37 cellular contexts compared by ENCODE assay signal in the genomic region with DNA sequence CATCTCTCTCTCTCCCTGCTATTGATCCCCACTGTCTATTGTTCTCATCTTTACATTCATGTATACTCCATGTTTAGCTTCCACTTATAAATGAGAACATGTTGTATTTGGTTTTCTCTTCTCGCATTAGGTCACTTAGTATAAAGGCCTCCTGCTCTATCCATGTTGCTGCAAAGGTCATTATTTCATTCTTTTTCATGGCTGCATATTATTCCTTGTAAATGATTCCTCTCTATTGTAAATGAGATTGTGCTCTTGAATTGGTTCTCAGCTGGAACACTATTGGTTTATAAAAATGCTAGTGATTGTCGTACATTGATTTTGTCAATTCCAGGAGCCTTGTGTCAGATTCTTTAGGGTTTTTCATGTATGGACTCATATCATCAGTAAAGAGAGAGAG. TPM values are rescaled to one million over a fixed set of nuclear protein-coding genes. Genes with fewer than 3 reads are reported as not detected.
"Had no signal": no experiment of that assay in that cellular context is flagged by ENCODE, and none has a peak within 500 bp of the region (broad histone marks: within the 10 kb centered on the region; RNA-seq: fewer than 3 reads in every experiment).

No MANE protein-coding gene starts in this region.

- H3K27ac ChIP-seq: body of pancreas, brain microvascular endothelial cell, breast epithelium, VCaP had no signal

- ATAC-seq: activated CD8-positive, alpha-beta T cell treated with anti-CD3 and anti-CD28 coated beads for 36 hours; activated naive CD8-positive, alpha-beta T cell treated with anti-CD3 and anti-CD28 coated beads, Interleukin-2, amount 50 U/mL, for 24 hours; activated T-cell treated with anti-CD3 and anti-CD28 coated beads, Interleukin-2, amount 50 U/mL, for 4 hours; activated T-cell treated with anti-CD3 and anti-CD28 coated beads, Interleukin-2, amount 50 U/mL, for 72 hours; body of pancreas had no signal

- FAIRE-seq: astrocyte, colon, TTC549 had no signal

- H3K36me3 ChIP-seq: brain microvascular endothelial cell, breast epithelium had no signal

- DNase-seq: activated B cell treated with CpG ODN at 0.5 μM for 24 hours; activated CD4-positive, alpha-beta memory T cell treated with anti-CD3 and anti-CD28 coated beads for 36 hours; activated CD4-positive, alpha-beta T cell treated with anti-CD3 and anti-CD28 coated beads for 4 hours; activated CD4-positive, alpha-beta T cell treated with anti-CD3 and anti-CD28 coated beads, Interleukin-2, amount 10 ng/mL, durations not matched to agents 24 days and 14 days; activated CD4-positive, alpha-beta T cell treated with anti-CD3 and anti-CD28 coated beads, Interleukin-2, amount 50 U/mL, for 1 hour; activated CD4-positive, alpha-beta T cell treated with anti-CD3 and anti-CD28 coated beads, Interleukin-2, amount 50 U/mL, for 4 hours; activated CD4-positive, CD25-positive, alpha-beta regulatory T cell treated with anti-CD3 and anti-CD28 coated beads, Interleukin-2, amount 50 U/mL, for 72 hours; activated CD8-positive, alpha-beta memory T cell treated with anti-CD3 and anti-CD28 coated beads, Interleukin-2, amount 50 U/mL, for 4 hours; activated CD8-positive, alpha-beta T cell treated with anti-CD3 and anti-CD28 coated beads for 36 hours; activated effector memory CD4-positive, alpha-beta T cell treated with Interleukin-2 at 50 U/mL for 16 hours; activated gamma-delta T cell; activated naive CD4-positive, alpha-beta T cell treated with anti-CD3 and anti-CD28 coated beads, Interleukin-2, amount 10 ng/mL, durations not matched to agents 7 days and 5 days; activated naive CD4-positive, alpha-beta T cell treated with Interleukin-2 at 50 U/mL for 16 hours; activated naive CD8-positive, alpha-beta T cell treated with anti-CD3 and anti-CD28 coated beads, Interleukin-2, amount 10 ng/mL, durations not matched to agents 7 days and 5 days; activated naive CD8-positive, alpha-beta T cell treated with anti-CD3 and anti-CD28 coated beads, Interleukin-2, amount 50 U/mL, for 24 hours; activated T-cell treated with anti-CD3 and anti-CD28 coated beads for 4 hours; activated T-cell treated with anti-CD3 and anti-CD28 coated beads, Interleukin-2, amount 50 U/mL, for 1 hour; activated T-cell treated with anti-CD3 and anti-CD28 coated beads, Interleukin-2, amount 50 U/mL, for 4 hours; activated T-cell treated with anti-CD3 and anti-CD28 coated beads, Interleukin-2, amount 50 U/mL, for 72 hours; aorta; body of pancreas; brain microvascular endothelial cell; central memory CD4-positive, alpha-beta T cell; T-helper 2 cell; T-helper 9 cell had no signal

- H3K4me1 ChIP-seq: body of pancreas, breast epithelium had no signal

- H3K4me1 Mint-ChIP-seq: activated B cell treated with CpG ODN at 0.5 μM for 24 hours; activated naive CD4-positive, alpha-beta T cell treated with anti-CD3 and anti-CD28 coated beads, Interleukin-2, amount 50 U/mL, for 24 hours had no signal

- H3K27ac Mint-ChIP-seq: activated B cell treated with CpG ODN at 0.5 μM for 24 hours; activated CD4-positive, alpha-beta memory T cell treated with anti-CD3 and anti-CD28 coated beads for 36 hours; activated CD4-positive, alpha-beta T cell treated with anti-CD3 and anti-CD28 coated beads, Interleukin-2, amount 10 ng/mL, durations not matched to agents 24 days and 14 days; activated CD8-positive, alpha-beta T cell treated with anti-CD3 and anti-CD28 coated beads for 36 hours; activated naive CD4-positive, alpha-beta T cell treated with anti-CD3 and anti-CD28 coated beads, Interleukin-2, amount 10 ng/mL, durations not matched to agents 7 days and 5 days; activated naive CD4-positive, alpha-beta T cell treated with anti-CD3 and anti-CD28 coated beads, Interleukin-2, amount 50 U/mL, for 24 hours; activated naive CD8-positive, alpha-beta T cell; activated naive CD8-positive, alpha-beta T cell treated with anti-CD3 and anti-CD28 coated beads, Interleukin-2, amount 10 ng/mL, durations not matched to agents 7 days and 5 days; activated naive CD8-positive, alpha-beta T cell treated with anti-CD3 and anti-CD28 coated beads, Interleukin-2, amount 50 U/mL, for 24 hours; activated T-cell treated with anti-CD3 and anti-CD28 coated beads, Interleukin-2, amount 50 U/mL, for 72 hours; activated T-helper 2 cell treated with anti-CD3 and anti-CD28 coated beads, Interferon-gamma antibody, Interleukin-2, Interleukin-4, amounts not matched to agents 10 μg/mL and 5 μg/mL and 100 μg/mL, durations not matched to agents 14 hours and 24 hours and 36 hours; T-helper 2 cell treated with Interferon-gamma antibody and Interleukin-4, amounts not matched to agents 5 μg/mL and 100 μg/mL, for 36 hours had no signal

- H3K4me3 ChIP-seq: body of pancreas, breast epithelium had no signal

- H3K9me3 ChIP-seq: body of pancreas had no signal

- H3K4me3 Mint-ChIP-seq: activated B cell treated with CpG ODN at 0.5 μM for 24 hours; activated CD4-positive, alpha-beta memory T cell treated with anti-CD3 and anti-CD28 coated beads for 36 hours; activated CD4-positive, alpha-beta T cell treated with anti-CD3 and anti-CD28 coated beads, Interleukin-2, amount 10 ng/mL, durations not matched to agents 24 days and 14 days; activated CD8-positive, alpha-beta T cell treated with anti-CD3 and anti-CD28 coated beads for 36 hours; activated naive CD4-positive, alpha-beta T cell treated with anti-CD3 and anti-CD28 coated beads, Interleukin-2, amount 10 ng/mL, durations not matched to agents 7 days and 5 days; activated naive CD4-positive, alpha-beta T cell treated with anti-CD3 and anti-CD28 coated beads, Interleukin-2, amount 50 U/mL, for 24 hours; activated naive CD8-positive, alpha-beta T cell; activated naive CD8-positive, alpha-beta T cell treated with anti-CD3 and anti-CD28 coated beads, Interleukin-2, amount 10 ng/mL, durations not matched to agents 7 days and 5 days; activated naive CD8-positive, alpha-beta T cell treated with anti-CD3 and anti-CD28 coated beads, Interleukin-2, amount 50 U/mL, for 24 hours; activated T-cell treated with anti-CD3 and anti-CD28 coated beads, Interleukin-2, amount 50 U/mL, for 4 hours; activated T-cell treated with anti-CD3 and anti-CD28 coated beads, Interleukin-2, amount 50 U/mL, for 72 hours; T-helper 2 cell treated with Interferon-gamma antibody and Interleukin-4, amounts not matched to agents 5 μg/mL and 100 μg/mL, for 36 hours had no signal

- H3K27me3 Mint-ChIP-seq: activated B cell treated with CpG ODN at 0.5 μM for 24 hours; activated CD4-positive, alpha-beta memory T cell treated with anti-CD3 and anti-CD28 coated beads for 36 hours; activated CD4-positive, alpha-beta T cell treated with anti-CD3 and anti-CD28 coated beads, Interleukin-2, amount 10 ng/mL, durations not matched to agents 24 days and 14 days; activated CD8-positive, alpha-beta T cell treated with anti-CD3 and anti-CD28 coated beads for 36 hours; activated naive CD4-positive, alpha-beta T cell treated with anti-CD3 and anti-CD28 coated beads, Interleukin-2, amount 10 ng/mL, durations not matched to agents 7 days and 5 days; activated naive CD4-positive, alpha-beta T cell treated with anti-CD3 and anti-CD28 coated beads, Interleukin-2, amount 50 U/mL, for 24 hours; activated naive CD8-positive, alpha-beta T cell; activated naive CD8-positive, alpha-beta T cell treated with anti-CD3 and anti-CD28 coated beads, Interleukin-2, amount 10 ng/mL, durations not matched to agents 7 days and 5 days; activated naive CD8-positive, alpha-beta T cell treated with anti-CD3 and anti-CD28 coated beads, Interleukin-2, amount 50 U/mL, for 24 hours had no signal

- H3K27me3 ChIP-seq: body of pancreas, brain microvascular endothelial cell, breast epithelium had no signal

RNA-seq across cellular contexts. Expression of a gene that starts 13.5 kb away (rescaled TPM):
- total RNA-seq: activated B cell treated with CpG ODN at 0.5 μM for 24 hours; activated CD4-positive, alpha-beta memory T cell treated with anti-CD3 and anti-CD28 coated beads for 36 hours; activated CD4-positive, alpha-beta T cell treated with anti-CD3 and anti-CD28 coated beads, Interleukin-2, amount 10 ng/mL, durations not matched to agents 24 days and 14 days; activated CD8-positive, alpha-beta memory T cell treated with anti-CD3 and anti-CD28 coated beads for 36 hours; activated CD8-positive, alpha-beta T cell treated with anti-CD3 and anti-CD28 coated beads for 36 hours; activated naive CD8-positive, alpha-beta T cell treated with anti-CD3 and anti-CD28 coated beads, Interleukin-2, amount 10 ng/mL, durations not matched to agents 7 days and 5 days; activated T-cell treated with anti-CD3 and anti-CD28 coated beads, Interleukin-2, amount 50 U/mL, for 4 hours; activated T-helper 2 cell treated with anti-CD3 and anti-CD28 coated beads, Interferon-gamma antibody, Interleukin-2, Interleukin-4, amounts not matched to agents 10 μg/mL and 5 μg/mL and 100 μg/mL, durations not matched to agents 14 hours and 24 hours and 36 hours; aorta; astrocyte; body of pancreas; cardiac septum had no signal
- polyA plus RNA-seq: adipose tissue, aorta had no signal
